In genomic region chr18:55322176-55322735, GRCh38 we compare ENCODE assay signal across 9 cellular contexts.
DNase-seq lines count a peak whose midpoint lies in the region; ATAC-seq and TF ChIP-seq lines count a peak whose summit lies in the region.
"Had no signal": no experiment of that assay in that cellular context is flagged by ENCODE, and none has a peak within 500 bp of the region (broad histone marks: within the 10 kb centered on the region; RNA-seq: fewer than 3 reads in every experiment).

No MANE protein-coding gene starts in this region.

- POLR2A ChIA-PET in activated CD4-positive, alpha-beta T cell treated with anti-CD3 and anti-CD28 coated beads, Interleukin-2, amount 10 ng/mL, durations not matched to agents 7 days and 5 days (lab: Charles Lee): no interaction called here

- H3K9me3 ChIP-seq in T-helper 17 cell (ENCODE audit: control insufficient read depth, low read length, poor library complexity, severe bottlenecking) (no peaks in the 10 kb centered on the region), mononuclear cell (ENCODE audit: low read depth, low read length) (no peaks in the 10 kb centered on the region), transverse colon (no peaks in the 10 kb centered on the region)

- H3K27me3 ChIP-seq in mononuclear cell (ENCODE audit: insufficient read depth, low read length) (peaks cover 6% of the 10 kb centered on the region), transverse colon (peaks cover 16% of the 10 kb centered on the region)

- intact Hi-C loops in transverse colon (cut with DNase I; ENCODE audit: low total_unique reads): loop anchor here (5.0 to 10.0 kb wide), 2 partner anchors 80 to 83 kb away; no protein-coding TSS in a partner anchor

- no peaks in the 10 kb centered on the region for H3K9me3 Mint-ChIP-seq in activated CD4-positive, alpha-beta T cell treated with anti-CD3 and anti-CD28 coated beads, Interleukin-2, amount 10 ng/mL, durations not matched to agents 7 days and 5 days

- no peaks in the 10 kb centered on the region for H3K36me3 ChIP-seq in transverse colon

- H3K27me3 Mint-ChIP-seq in activated CD4-positive, alpha-beta T cell treated with anti-CD3 and anti-CD28 coated beads, Interleukin-2, amount 10 ng/mL, durations not matched to agents 7 days and 5 days: peaks cover 43% of the 10 kb centered on the region
- peaks cover 33% of the 10 kb centered on the region for H3K27me3 Mint-ChIP-seq in T-helper 17 cell

- TF ChIP-seq CTCF in HFF-Myc (IDR thresholded peaks at IDR 0.05; ENCODE audit: low read depth, low read length, missing control alignments) (no peak), transverse colon (IDR thresholded peaks at IDR 0.05) (no peak)

- peaks cover 7% of the 10 kb centered on the region for H3K4me1 Mint-ChIP-seq in activated CD4-positive, alpha-beta T cell treated with anti-CD3 and anti-CD28 coated beads, Interleukin-2, amount 10 ng/mL, durations not matched to agents 7 days and 5 days
- H3K4me1 Mint-ChIP-seq in T-helper 17 cell: peaks cover 4% of the 10 kb centered on the region

- no peak for DNase-seq in activated CD4-positive, alpha-beta T cell treated with anti-CD3 and anti-CD28 coated beads, Interleukin-2, amount 10 ng/mL, durations not matched to agents 7 days and 5 days
- DNase-seq in activated CD4-positive, alpha-beta T cell treated with anti-CD3 and anti-CD28 coated beads, Interleukin-2, amount 50 U/mL, for 1 hour: no peak
- DNase-seq in HFF-Myc (ENCODE audit: extremely low read depth, low read depth): peak; percentile 92
- DNase-seq in NCI-H1048 (lab: John Stamatoyannopoulos, UW): peak; percentile 45
- no peak for DNase-seq in T-helper 17 cell
- DNase-seq in transverse colon: peak; percentile 75
- DNase-seq: DND-41 had no signal

- H3K27ac ChIP-seq in transverse colon: peak overlapping the region; percentile 87 to 94 (median 92)

- ATAC-seq in T-helper 17 cell (peak; percentile 54), esophagus mucosa (peak; percentile 76)

- CTCF ChIA-PET in activated CD4-positive, alpha-beta T cell treated with anti-CD3 and anti-CD28 coated beads, Interleukin-2, amount 10 ng/mL, durations not matched to agents 7 days and 5 days (lab: Charles Lee): no interaction called here

- H3K27ac Mint-ChIP-seq in activated CD4-positive, alpha-beta T cell treated with anti-CD3 and anti-CD28 coated beads, Interleukin-2, amount 10 ng/mL, durations not matched to agents 7 days and 5 days: no peak overlapping the region
- no peak overlapping the region for H3K27ac Mint-ChIP-seq in T-helper 17 cell

- no peaks in the 10 kb centered on the region for H3K36me3 Mint-ChIP-seq in activated CD4-positive, alpha-beta T cell treated with anti-CD3 and anti-CD28 coated beads, Interleukin-2, amount 10 ng/mL, durations not matched to agents 7 days and 5 days (ENCODE audit: low read depth)
- H3K36me3 Mint-ChIP-seq in T-helper 17 cell (ENCODE audit: low read depth): peaks cover 3% of the 10 kb centered on the region

- H3K4me3 Mint-ChIP-seq in activated CD4-positive, alpha-beta T cell treated with anti-CD3 and anti-CD28 coated beads, Interleukin-2, amount 10 ng/mL, durations not matched to agents 7 days and 5 days: peak overlapping the region; percentile 34
- H3K4me3 Mint-ChIP-seq in T-helper 17 cell: peak overlapping the region; percentile 25

- WGBS in transverse colon (ENCODE audit: low coverage in 1 of 2), 2 donors: 5% methylated on average over 29 of the region's 30 CpGs; no CpG with 5 or more reads in 1 of the 2 donors

- in situ Hi-C loops in transverse colon (cut with MboI; ENCODE audit: low pct_ligation_motif_present in 1 of 4, low pct_unique_long_range_greater_than_20kb in 1 of 4, low sequenced_read_pairs in 3 of 4): loop anchor here in 1 of 4 donors (10.0 kb wide), 1 partner anchor 263 kb away; the partner anchor contains the start of gene TCF4

- H3K4me3 ChIP-seq in HFF-Myc (replicated peaks; ENCODE audit: low read depth, low read length) (peak overlapping the region; percentile 54), mononuclear cell (ENCODE audit: low read length) (peak overlapping the region; percentile 62), transverse colon (peak overlapping the region; percentile 27 to 52 (median 45))

- no peak for TF ChIP-seq EP300 in transverse colon (IDR thresholded peaks at IDR 0.05; ENCODE audit: low read depth)

- H3K4me1 ChIP-seq in mononuclear cell (ENCODE audit: insufficient read depth, low read length): peaks cover 9% of the 10 kb centered on the region
- peaks cover 1 to 31% (median 3%) of the 10 kb centered on the region in 4 donors for H3K4me1 ChIP-seq in transverse colon

- TF ChIP-seq POLR2A in transverse colon (IDR thresholded peaks at IDR 0.05): peak; percentile 71

Comparison
In these comparisons a context has a peak if more than half of its experiments do, and no peak if none do; other contexts are left out.
1. DNase-seq: peak in HFF-Myc (single experiment), NCI-H1048 (single experiment) and transverse colon (single experiment); none in activated CD4-positive, alpha-beta T cell treated with anti-CD3 and anti-CD28 coated beads, Interleukin-2, amount 10 ng/mL, durations not matched to agents 7 days and 5 days (single experiment), activated CD4-positive, alpha-beta T cell treated with anti-CD3 and anti-CD28 coated beads, Interleukin-2, amount 50 U/mL, for 1 hour (single experiment) and T-helper 17 cell (0 of 3).
2. Peak in every context shown above with its lines, with median percentiles within 50 percentile points of each other: H3K4me3 ChIP-seq.